Comparison of ENCODE assay signal across 13 cellular contexts in the genomic region with DNA sequence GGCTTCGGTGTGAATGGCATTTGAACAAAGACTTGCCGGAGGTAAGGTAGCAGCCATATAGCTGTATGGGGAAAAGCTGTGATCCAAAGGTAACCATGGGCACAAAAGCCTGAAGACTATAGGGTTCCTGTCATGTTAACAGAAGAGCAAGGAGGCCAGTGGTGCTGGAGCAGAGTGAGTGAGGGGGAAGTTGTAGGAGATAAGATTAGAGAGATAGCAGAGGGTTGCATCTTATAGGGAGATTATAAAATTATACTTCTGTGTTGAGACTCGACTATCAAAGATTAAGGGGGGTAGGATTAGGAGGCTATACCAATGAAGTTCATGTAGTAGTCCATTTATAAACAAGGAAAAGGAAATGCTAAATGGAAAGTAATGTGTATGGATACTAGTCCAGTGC. TPM values are rescaled to one million over a fixed set of nuclear protein-coding genes. Genes with fewer than 3 reads are reported as not detected.
A peak's percentile ranks its signal among the peaks of the same experiment; 100 is the strongest.
DNase-seq lines count a peak whose midpoint lies in the region; ATAC-seq and TF ChIP-seq lines count a peak whose summit lies in the region.
"Had no signal": no experiment of that assay in that cellular context is flagged by ENCODE, and none has a peak within 500 bp of the region (broad histone marks: within the 10 kb centered on the region; RNA-seq: fewer than 3 reads in every experiment).

No MANE protein-coding gene starts in this region.

- H3F3A ChIP-seq in Loucy (ENCODE audit: low read depth): 0 out of 2 replicates have a peak, but pooled peaks cover 5% of the 10 kb centered on the region

- H3K9me3 ChIP-seq in Loucy (ENCODE audit: insufficient read depth, low read depth, low read length) (no peaks in the 10 kb centered on the region), psoas muscle (no peaks in the 10 kb centered on the region), lower lobe of right lung (no peaks in the 10 kb centered on the region)
- H3K9me3 ChIP-seq: adrenal gland, SJSA1, vagina had no signal

- peak overlapping the region; percentile 37 for H3K4me3 Mint-ChIP-seq in activated T-cell treated with anti-CD3 and anti-CD28 coated beads, Interleukin-2, amount 50 U/mL, for 24 hours
- peak overlapping the region; percentile 28 to 77 (median 74) for H3K4me3 Mint-ChIP-seq in brain

- H3K4me1 ChIP-seq in Loucy (ENCODE audit: insufficient read depth, low read length, poor library complexity, severe bottlenecking) (peaks cover 61% of the 10 kb centered on the region), psoas muscle (peaks cover 62% of the 10 kb centered on the region), lower lobe of right lung (peaks cover 56% of the 10 kb centered on the region)

- H3K27ac Mint-ChIP-seq in activated T-cell treated with anti-CD3 and anti-CD28 coated beads, Interleukin-2, amount 50 U/mL, for 24 hours: peak overlapping the region; percentile 23
- peak overlapping the region in 3 of 5 experiments; percentile 37 to 61 (median 54) for H3K27ac Mint-ChIP-seq in brain

- H3K79me2 ChIP-seq in Loucy (ENCODE audit: insufficient read depth, low read length): peaks cover 87% of the 10 kb centered on the region

- H3K9ac ChIP-seq in Loucy (ENCODE audit: low read depth, low read length, poor library complexity, severe bottlenecking): peak overlapping the region; percentile 51

- TF ChIP-seq CTCF in Loucy (conservative IDR thresholded peaks at IDR 0.05; ENCODE audit: low read length): no peak
- TF ChIP-seq CTCF in brain (conservative IDR thresholded peaks at IDR 0.05): no peak
- no peak for TF ChIP-seq CTCF in psoas muscle (IDR thresholded peaks at IDR 0.05)
- TF ChIP-seq CTCF in lower lobe of right lung (IDR thresholded peaks at IDR 0.05): no peak

- H3K36me3 ChIP-seq in Loucy (ENCODE audit: insufficient read depth, low read length): peaks cover 5% of the 10 kb centered on the region; the same call in 1 of the 2 replicates
- H3K36me3 ChIP-seq in psoas muscle (ENCODE audit: insufficient read depth in 1 of 2, low read depth in 1 of 2): peaks cover 0 to 13% of the 10 kb centered on the region in 2 donors
- peaks cover 15% of the 10 kb centered on the region for H3K36me3 ChIP-seq in lower lobe of right lung
- H3K36me3 ChIP-seq: vagina had no signal

- peaks cover 55% of the 10 kb centered on the region for H3K4me1 Mint-ChIP-seq in activated T-cell treated with anti-CD3 and anti-CD28 coated beads, Interleukin-2, amount 50 U/mL, for 24 hours (ENCODE audit: low read depth)
- H3K4me1 Mint-ChIP-seq in brain: peaks cover 72% of the 10 kb centered on the region

- peaks cover 83% of the 10 kb centered on the region for H3K36me3 Mint-ChIP-seq in activated T-cell treated with anti-CD3 and anti-CD28 coated beads, Interleukin-2, amount 50 U/mL, for 24 hours (ENCODE audit: low read depth)
- peaks cover 10% of the 10 kb centered on the region for H3K36me3 Mint-ChIP-seq in brain

- H3K9me3 Mint-ChIP-seq in activated T-cell treated with anti-CD3 and anti-CD28 coated beads, Interleukin-2, amount 50 U/mL, for 24 hours: no peaks in the 10 kb centered on the region
- H3K9me3 Mint-ChIP-seq in brain: peaks cover 0 to 2% (median 0%) of the 10 kb centered on the region in 5 experiments

- peak overlapping the region; percentile 65 for H3K4me3 ChIP-seq in Loucy (ENCODE audit: low read length, poor library complexity, severe bottlenecking)
- peak overlapping the region; percentile 90 for H3K4me3 ChIP-seq in psoas muscle
- no peak overlapping the region for H3K4me3 ChIP-seq in lower lobe of right lung
- H3K4me3 ChIP-seq: adrenal gland, SJSA1, vagina had no signal

- H3K27me3 ChIP-seq in Loucy (ENCODE audit: insufficient read depth, low read length, poor library complexity, severe bottlenecking): no peaks in the 10 kb centered on the region
- no peaks in the 10 kb centered on the region for H3K27me3 ChIP-seq in psoas muscle (ENCODE audit: insufficient read depth in 3 of 3, low read length in 2 of 3)
- no peaks in the 10 kb centered on the region for H3K27me3 ChIP-seq in lower lobe of right lung (ENCODE audit: low read depth)
- H3K27me3 ChIP-seq: adrenal gland, SJSA1, vagina had no signal

- intact Hi-C loops in psoas muscle (cut with DNase I): no loop called here
- intact Hi-C loops in lower lobe of right lung (cut with DNase I): no loop called here

- ATAC-seq in psoas muscle (no peak), GM21526 (IDR thresholded peaks at IDR 0.05; ENCODE audit: low FRiP score, unreplicated experiment) (no peak), lower lobe of right lung (no peak)

- H3K4me2 ChIP-seq in Loucy (ENCODE audit: low read depth, low read length, poor library complexity, severe bottlenecking): peak overlapping the region; percentile 88

- no peak for DNase-seq in activated T-cell treated with anti-CD3 and anti-CD28 coated beads, Interleukin-2, amount 50 U/mL, for 24 hours
- no peak for DNase-seq in activated T-cell treated with anti-CD3 and anti-CD28 coated beads for 4 hours
- DNase-seq in psoas muscle: no peak
- no peak for DNase-seq in lower lobe of right lung
- no peak for DNase-seq in NCI-H774 (lab: John Stamatoyannopoulos, UW)
- DNase-seq: adrenal gland, NCI-H1092, NCI-H446 treated with DMSO at 0.1 percent for 48 hours had no signal

- H3K27me3 Mint-ChIP-seq in activated T-cell treated with anti-CD3 and anti-CD28 coated beads, Interleukin-2, amount 50 U/mL, for 24 hours: no peaks in the 10 kb centered on the region
- H3K27me3 Mint-ChIP-seq in brain: peaks cover 11% of the 10 kb centered on the region

- H3K9me2 ChIP-seq in Loucy (replicated peaks; ENCODE audit: low read depth, low read length): no peaks in the 10 kb centered on the region

- H4K20me1 ChIP-seq in Loucy (ENCODE audit: insufficient read depth, low read length, poor library complexity, severe bottlenecking): peaks cover 56% of the 10 kb centered on the region

- H2AFZ ChIP-seq in Loucy (ENCODE audit: low read length): no peak overlapping the region

- 68 to 79% (median 76%) methylated on average over 3 of the region's 3 CpGs for WGBS in psoas muscle, 3 donors

- H3K27ac ChIP-seq in psoas muscle (peak overlapping the region; percentile 33), lower lobe of right lung (no peak overlapping the region)
- H3K27ac ChIP-seq: adrenal gland, SJSA1, vagina had no signal

RNA-seq across cellular contexts. Expression of gene NCBP1, which starts 3.3 kb away (rescaled TPM):
- polyA plus RNA-seq in brain (ENCODE audit: insufficient read depth, low read depth, low replicate concordance) (33.0 TPM), psoas muscle (10 to 100 TPM in 2 of 3 donors, 1 to 10 TPM in 1; 7.1 to 11.8 (median 10.8) TPM)
- total RNA-seq in psoas muscle (10 to 100 TPM; 14.6 to 22.1 (median 17.5) TPM), lower lobe of right lung (22.8 TPM)

RNA-seq across cellular contexts. Expression of gene TSTD2, which starts 3.7 kb away (rescaled TPM):
- 25.9 TPM for polyA plus RNA-seq in brain (ENCODE audit: insufficient read depth, low read depth, low replicate concordance)
- total RNA-seq in psoas muscle: 10 to 100 TPM; 17.1 to 22.9 (median 19.4) TPM
- polyA plus RNA-seq in psoas muscle: 10 to 100 TPM; 16.2 to 22.7 (median 17.4) TPM
- total RNA-seq in lower lobe of right lung: 18.6 TPM
